ENCODE assay signal across 15 cellular contexts in the genomic region with DNA sequence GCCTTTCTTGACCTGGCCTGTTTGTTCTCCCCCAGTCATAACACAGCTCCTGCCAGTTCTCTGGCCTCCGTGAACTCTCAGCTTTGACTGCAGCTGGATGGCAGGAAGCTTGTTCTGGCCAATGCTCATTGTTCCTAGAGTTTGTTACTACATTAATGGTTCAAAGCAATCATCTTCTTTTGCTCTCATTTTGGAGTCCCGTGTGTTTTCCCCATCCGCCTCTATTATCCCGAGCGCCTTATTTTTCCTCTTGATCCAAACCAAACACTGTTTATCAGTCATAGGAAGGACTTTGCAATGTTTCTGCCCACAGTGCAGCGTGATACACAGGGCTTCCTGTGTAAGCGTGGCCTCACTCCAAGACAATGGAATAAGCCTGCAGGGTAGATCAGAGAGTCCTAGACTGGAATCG.
DNase-seq lines count a peak whose midpoint lies in the region; ATAC-seq, FAIRE-seq and TF ChIP-seq lines count a peak whose summit lies in the region.
"Had no signal": no experiment of that assay in that cellular context is flagged by ENCODE, and none has a peak within 500 bp of the region (broad histone marks: within the 10 kb centered on the region; RNA-seq: fewer than 3 reads in every experiment).

No MANE protein-coding gene starts in this region.

- intact Hi-C loops in HepG2 (cut with micrococcal nuclease; ENCODE audit: unreplicated experiment) = no loop called here
- intact Hi-C loops in stomach (cut with DNase I; ENCODE audit: low total_unique reads) = no loop called here
- intact Hi-C loops in CD4-positive, alpha-beta T cell (cut with DNase I, micrococcal nuclease) = no loop called here

- no peaks in the 10 kb centered on the region for H3K36me3 ChIP-seq in HepG2 (replicated peaks in 1 of 2; ENCODE audit: control insufficient read depth in 1 of 2, insufficient read depth in 2 of 2, low read length in 2 of 2)
- no peaks in the 10 kb centered on the region for H3K36me3 ChIP-seq in stomach
- H3K36me3 ChIP-seq: MG63 had no signal

- in situ Hi-C loops in HepG2 (cut with HindIII; ENCODE audit: extremely low pct_ligation_motif_present, low pct_unique_long_range_greater_than_20kb) = no loop called here

- H3K4me1 ChIP-seq in HepG2 (ENCODE audit: insufficient read depth, low read length) (peaks cover 11% of the 10 kb centered on the region; the same call in 1 of the 2 replicates), stomach (peaks cover 16 to 27% (median 26%) of the 10 kb centered on the region in 4 donors)

- no peak for TF ChIP-seq RAD21 in HepG2 (CRISPR knock-in tag; IDR thresholded peaks at IDR 0.05)

- H3K9me3 Mint-ChIP-seq in CD4-positive, alpha-beta T cell = no peaks in the 10 kb centered on the region
- H3K9me3 Mint-ChIP-seq: activated naive CD8-positive, alpha-beta T cell treated with anti-CD3 and anti-CD28 coated beads for 36 hours; memory B cell; T-helper 1 cell treated with Interleukin-12 subunit alpha and Interleukin-12 subunit beta and Interleukin-4 antibody, amounts not matched to agents 30 μg/mL and 1 μg/mL, for 36 hours had no signal

- H3K4me3 Mint-ChIP-seq in CD4-positive, alpha-beta T cell = no peak overlapping the region
- H3K4me3 Mint-ChIP-seq: activated naive CD8-positive, alpha-beta T cell treated with anti-CD3 and anti-CD28 coated beads for 36 hours; CD4-positive, alpha-beta memory T cell; memory B cell; T-helper 1 cell treated with Interleukin-12 subunit alpha and Interleukin-12 subunit beta and Interleukin-4 antibody, amounts not matched to agents 30 μg/mL and 1 μg/mL, for 36 hours had no signal

- peak overlapping the region; percentile 48 for H3K4me2 ChIP-seq in HepG2 (ENCODE audit: low read depth, low read length)

- H3K27me3 ChIP-seq in HepG2 (ENCODE audit: control insufficient read depth in 1 of 2, insufficient read depth in 2 of 2, low read length in 2 of 2) = peaks cover 0 to 4% of the 10 kb centered on the region in 2 experiments; a peak in 2 of 5 replicates
- no peaks in the 10 kb centered on the region for H3K27me3 ChIP-seq in stomach
- H3K27me3 ChIP-seq in CD4-positive, alpha-beta T cell (ENCODE audit: control insufficient read depth, insufficient read depth, low read length) = no peaks in the 10 kb centered on the region
- H3K27me3 ChIP-seq: MG63 had no signal

- no peak for FAIRE-seq in HepG2 (lab: Jason Lieb, UNC)
- FAIRE-seq: GM19239 had no signal

- H3K9me3 ChIP-seq in HepG2 (ENCODE audit: low read length) (no peaks in the 10 kb centered on the region), stomach (no peaks in the 10 kb centered on the region)
- H3K9me3 ChIP-seq in CD4-positive, alpha-beta T cell (ENCODE audit: control insufficient read depth, low read length) = no peaks in the 10 kb centered on the region
- H3K9me3 ChIP-seq: MG63 had no signal

- POLR2A ChIA-PET in HepG2 (lab: Yijun Ruan, JAX) = no interaction called here
- POLR2A ChIA-PET in CD4-positive, alpha-beta T cell (lab: Charles Lee) = no interaction called here

- DNase-seq in NCI-H69 (lab: John Stamatoyannopoulos, UW) (peak; percentile 66), epithelial cell of esophagus (ENCODE audit: low read depth) (peak; percentile 10), HepG2 (ENCODE audit: low spot score) (peak; percentile 16), stomach (peak; percentile 68), NCI-H524 treated with DMSO at 0.1 percent for 48 hours (lab: John Stamatoyannopoulos, UW) (no peak), dedifferentiated amniotic fluid mesenchymal stem cell (ENCODE audit: extremely low spot score) (no peak)
- DNase-seq in activated CD8-positive, alpha-beta memory T cell treated with anti-CD3 and anti-CD28 coated beads for 24 hours = no peak
- no peak for DNase-seq in CD4-positive, alpha-beta T cell
- DNase-seq: activated naive CD8-positive, alpha-beta T cell treated with anti-CD3 and anti-CD28 coated beads for 36 hours; CD4-positive, alpha-beta memory T cell; MG63; stimulated activated CD8-positive, alpha-beta memory T cell treated with anti-CD3 and anti-CD28 coated beads, Interleukin-4, amount 100 ng/mL, for 48 hours had no signal

- no peak overlapping the region for H3K27ac Mint-ChIP-seq in CD4-positive, alpha-beta T cell
- H3K27ac Mint-ChIP-seq: activated naive CD8-positive, alpha-beta T cell treated with anti-CD3 and anti-CD28 coated beads for 36 hours; CD4-positive, alpha-beta memory T cell; memory B cell; T-helper 1 cell treated with Interleukin-12 subunit alpha and Interleukin-12 subunit beta and Interleukin-4 antibody, amounts not matched to agents 30 μg/mL and 1 μg/mL, for 36 hours had no signal

- no peak overlapping the region for H3K4me3 ChIP-seq in epithelial cell of esophagus (ENCODE audit: low read length)
- H3K4me3 ChIP-seq in HepG2 (replicated peaks in 1 of 3; ENCODE audit: insufficient read depth in 1 of 3, low read depth in 2 of 3, low read length in 3 of 3) = no peak overlapping the region
- H3K4me3 ChIP-seq in stomach = no peak overlapping the region
- H3K4me3 ChIP-seq: MG63 had no signal

- TF ChIP-seq POLR2A in HepG2 (IDR thresholded peaks at IDR 0.05; ENCODE audit: insufficient read depth in 1 of 2, low read depth in 2 of 2, low read length in 2 of 2) (no peak), stomach (IDR thresholded peaks at IDR 0.05) (no peak)

- H2AFZ ChIP-seq in HepG2 (ENCODE audit: low read length) = no peak overlapping the region

- no TSS peak for BruUV-seq in HepG2 (replicated peaks; lab: Mats Ljungman, UMichigan)

- H3K36me3 Mint-ChIP-seq in CD4-positive, alpha-beta T cell (ENCODE audit: low read depth) = no peaks in the 10 kb centered on the region
- H3K36me3 Mint-ChIP-seq: activated naive CD8-positive, alpha-beta T cell treated with anti-CD3 and anti-CD28 coated beads for 36 hours; CD4-positive, alpha-beta memory T cell; memory B cell had no signal

- 4% methylated on average over 8 of the region's 8 CpGs for WGBS in HepG2 (ENCODE audit: low lambda C conversion rate)
- 16 to 36% (median 29%) methylated on average over 8 of the region's 8 CpGs for WGBS in stomach, 5 donors

- H3K4me1 Mint-ChIP-seq in CD4-positive, alpha-beta T cell (ENCODE audit: low read depth) = no peaks in the 10 kb centered on the region
- H3K4me1 Mint-ChIP-seq: activated naive CD8-positive, alpha-beta T cell treated with anti-CD3 and anti-CD28 coated beads for 36 hours; CD4-positive, alpha-beta memory T cell had no signal

- H3K27ac ChIP-seq in HepG2 (ENCODE audit: extremely low read length, insufficient read depth, low read length) (no peak overlapping the region), stomach (peak overlapping the region; percentile 18 to 63 (median 50))
- no peak overlapping the region for H3K27ac ChIP-seq in CD4-positive, alpha-beta T cell (ENCODE audit: low read depth, low read length)

- TF ChIP-seq EP300 in HepG2 (IDR thresholded peaks at IDR 0.05; ENCODE audit: low read depth in 2 of 2, low read length in 2 of 2) (no peak), HepG2 (CRISPR knock-in tag; IDR thresholded peaks at IDR 0.05; ENCODE audit: borderline replicate concordance) (no peak), stomach (IDR thresholded peaks at IDR 0.05) (no peak)

- peak; percentile 71 for ATAC-seq in HepG2
- no peak for ATAC-seq in CD4-positive, alpha-beta T cell (ENCODE audit: poor library complexity)

- CTCF ChIA-PET in HepG2 (lab: Yijun Ruan, JAX; ENCODE audit: low intra/inter-chr PET ratio, low total read pairs) = no interaction called here
- CTCF ChIA-PET in CD4-positive, alpha-beta T cell (lab: Charles Lee) = no interaction called here

- no peak for TF ChIP-seq CTCF in epithelial cell of esophagus (IDR thresholded peaks at IDR 0.05; ENCODE audit: insufficient read depth, low read depth, low read length, missing control alignments)
- TF ChIP-seq CTCF in HepG2 (CRISPR knock-in tag; IDR thresholded peaks at IDR 0.05) = no peak
- TF ChIP-seq CTCF in stomach (IDR thresholded peaks at IDR 0.05) = no peak
- TF ChIP-seq CTCF in CD4-positive, alpha-beta T cell (IDR thresholded peaks at IDR 0.05) = no peak

- no peak overlapping the region for H3K9ac ChIP-seq in HepG2 (ENCODE audit: insufficient read depth, low read depth, low read length)

- no peaks in the 10 kb centered on the region for H3K79me2 ChIP-seq in HepG2 (ENCODE audit: insufficient read depth, low read length)

- H3K27me3 Mint-ChIP-seq in CD4-positive, alpha-beta T cell = no peaks in the 10 kb centered on the region
- H3K27me3 Mint-ChIP-seq: activated naive CD8-positive, alpha-beta T cell treated with anti-CD3 and anti-CD28 coated beads for 36 hours; CD4-positive, alpha-beta memory T cell had no signal

- no peaks in the 10 kb centered on the region for H4K20me1 ChIP-seq in HepG2 (ENCODE audit: insufficient read depth, low read length)

TF ChIP-seq in HepG2, 621 proteins besides CTCF, POLR2A, EP300 and RAD21 (continues in another document):
- no peak for TF ChIP-seq ELF1 (CRISPR knock-in tag; IDR thresholded peaks at IDR 0.05)
- no peak for TF ChIP-seq DR1 (CRISPR knock-in tag; IDR thresholded peaks at IDR 0.05)
- TF ChIP-seq RARG (CRISPR knock-in tag; IDR thresholded peaks at IDR 0.05; ENCODE audit: low read depth) = no peak

Comparison
In these comparisons a context has a peak if more than half of its experiments do, and no peak if none do; other contexts are left out.
1. DNase-seq: peak in NCI-H69 (single experiment), epithelial cell of esophagus (single experiment), HepG2 (single experiment) and stomach (single experiment); none in activated CD8-positive, alpha-beta memory T cell treated with anti-CD3 and anti-CD28 coated beads for 24 hours (single experiment), CD4-positive, alpha-beta T cell (0 of 10), NCI-H524 treated with DMSO at 0.1 percent for 48 hours (single experiment) and dedifferentiated amniotic fluid mesenchymal stem cell (single experiment).
2. H3K27ac ChIP-seq: peak in stomach (5 of 5); none in HepG2 (single experiment) and CD4-positive, alpha-beta T cell (single experiment).